Comparison of ENCODE assay signal across 9 cellular contexts in genomic region chr2:200756618-200757321, GRCh38. TPM values are rescaled to one million over a fixed set of nuclear protein-coding genes. Genes with fewer than 3 reads are reported as not detected.
DNase-seq lines count a peak whose midpoint lies in the region; ATAC-seq and TF ChIP-seq lines count a peak whose summit lies in the region.
"Had no signal": no experiment of that assay in that cellular context is flagged by ENCODE, and none has a peak within 500 bp of the region (broad histone marks: within the 10 kb centered on the region; RNA-seq: fewer than 3 reads in every experiment).

No MANE protein-coding gene starts in this region.

- no peak overlapping the region for H3K14ac ChIP-seq in trophoblast cell (ENCODE audit: low read length)

- no peaks in the 10 kb centered on the region for H3K79me2 ChIP-seq in trophoblast cell (ENCODE audit: control insufficient read depth, insufficient read depth, low read length, poor library complexity)

- H4K91ac ChIP-seq in trophoblast cell (ENCODE audit: low read depth, low read length), result no peak overlapping the region

- CTCF ChIA-PET in MCF 10A (lab: Yijun Ruan, JAX), result interaction anchor here (0.6 to 2.0 kb wide), 10 partner anchors 9 to 1206 kb away, joined by 3 to 17 read pairs (median 4); no protein-coding TSS in a partner anchor
- CTCF ChIA-PET in activated CD4-positive, alpha-beta T cell treated with anti-CD3 and anti-CD28 coated beads for 36 hours (lab: Charles Lee), result interaction anchor here (0.6 kb wide), 1 partner anchor 19 kb away, joined by 6 read pairs; no protein-coding TSS in a partner anchor

- TF ChIP-seq CTCF in MCF 10A (IDR thresholded peaks at IDR 0.05; ENCODE audit: unreplicated experiment), result no peak

- no peak overlapping the region for H3K4ac ChIP-seq in trophoblast cell (ENCODE audit: low read depth, low read length)

- no peaks in the 10 kb centered on the region for H3K27me3 Mint-ChIP-seq in MCF 10A (ENCODE audit: insufficient read depth, unreplicated experiment)
- no peaks in the 10 kb centered on the region for H3K27me3 Mint-ChIP-seq in stimulated activated naive CD8-positive, alpha-beta T cell treated with anti-CD3 and anti-CD28 coated beads, Interleukin-15, amount 100 ng/mL, for 72 hours
- H3K27me3 Mint-ChIP-seq in activated CD4-positive, alpha-beta T cell treated with anti-CD3 and anti-CD28 coated beads for 36 hours, result peaks cover 15% of the 10 kb centered on the region

- no peak overlapping the region for H2AK5ac ChIP-seq in trophoblast cell (ENCODE audit: low read length)

- H4K12ac ChIP-seq in trophoblast cell (ENCODE audit: low read depth, low read length), result no peak overlapping the region

- no peak overlapping the region for H2BK12ac ChIP-seq in trophoblast cell (ENCODE audit: low read length)

- no peak overlapping the region for H2BK120ac ChIP-seq in trophoblast cell (ENCODE audit: insufficient read depth, low read length, poor library complexity)

- no peaks in the 10 kb centered on the region for H3K36me3 ChIP-seq in trophoblast cell (ENCODE audit: control insufficient read depth in 1 of 2, insufficient read depth in 2 of 2, low read length in 2 of 2)

- no peak overlapping the region for H2BK5ac ChIP-seq in trophoblast cell (ENCODE audit: low read depth, low read length, poor library complexity)

- H2AFZ ChIP-seq in trophoblast cell (ENCODE audit: insufficient read depth, low read length, poor library complexity), result no peak overlapping the region

- DNase-seq in MCF 10A (ENCODE audit: unreplicated experiment) (peak; percentile 89), trophoblast cell (peak; percentile 56 to 84), DMS 273 (lab: John Stamatoyannopoulos, UW; ENCODE audit: unreplicated experiment) (no peak), KG1 (lab: John Stamatoyannopoulos, UW) (no peak)
- no peak for DNase-seq in stimulated activated naive CD8-positive, alpha-beta T cell treated with anti-CD3 and anti-CD28 coated beads, Interleukin-15, amount 100 ng/mL, for 72 hours
- no peak for DNase-seq in activated CD4-positive, alpha-beta T cell treated with anti-CD3 and anti-CD28 coated beads for 36 hours
- DNase-seq: midbrain had no signal

- BruUV-seq in MCF 10A (replicated peaks; lab: Mats Ljungman, UMichigan), result no TSS peak

- H3K27me3 ChIP-seq in trophoblast cell (ENCODE audit: insufficient read depth, low read length), result no peaks in the 10 kb centered on the region

- H3K18ac ChIP-seq in trophoblast cell (ENCODE audit: low read length), result no peak overlapping the region

- no peak overlapping the region for H3K4me3 ChIP-seq in trophoblast cell (ENCODE audit: low read depth, low read length)

- ATAC-seq in GM18867 (IDR thresholded peaks at IDR 0.05; ENCODE audit: unreplicated experiment), result peak; percentile 71
- ATAC-seq in HG03342 (IDR thresholded peaks at IDR 0.05; ENCODE audit: unreplicated experiment), result peak; percentile 82
- no peak for ATAC-seq in stimulated activated naive CD8-positive, alpha-beta T cell treated with anti-CD3 and anti-CD28 coated beads, Interleukin-15, amount 100 ng/mL, for 72 hours
- ATAC-seq in activated CD4-positive, alpha-beta T cell treated with anti-CD3 and anti-CD28 coated beads for 36 hours, result no peak

- peaks cover 2% of the 10 kb centered on the region for H3K79me1 ChIP-seq in trophoblast cell (ENCODE audit: low read length)

- intact Hi-C loops in MCF 10A (cut with micrococcal nuclease), result loop anchor here (1.0 kb wide), 1 partner anchor 56 kb away; no protein-coding TSS in a partner anchor
- intact Hi-C loops in activated CD4-positive, alpha-beta T cell treated with anti-CD3 and anti-CD28 coated beads for 36 hours (cut with DNase I, micrococcal nuclease), result no loop called here

- no peaks in the 10 kb centered on the region for H3K9me3 Mint-ChIP-seq in MCF 10A (ENCODE audit: unreplicated experiment)
- H3K9me3 Mint-ChIP-seq in stimulated activated naive CD8-positive, alpha-beta T cell treated with anti-CD3 and anti-CD28 coated beads, Interleukin-15, amount 100 ng/mL, for 72 hours, result no peaks in the 10 kb centered on the region
- no peaks in the 10 kb centered on the region for H3K9me3 Mint-ChIP-seq in activated CD4-positive, alpha-beta T cell treated with anti-CD3 and anti-CD28 coated beads for 36 hours (ENCODE audit: low read depth)

- H3K9me3 ChIP-seq in trophoblast cell (ENCODE audit: insufficient read depth, low read depth, low read length), result no peaks in the 10 kb centered on the region

- H4K8ac ChIP-seq in trophoblast cell (ENCODE audit: low read depth, low read length), result no peak overlapping the region

- no peak overlapping the region for H3K4me3 Mint-ChIP-seq in MCF 10A (ENCODE audit: unreplicated experiment)
- H3K4me3 Mint-ChIP-seq in stimulated activated naive CD8-positive, alpha-beta T cell treated with anti-CD3 and anti-CD28 coated beads, Interleukin-15, amount 100 ng/mL, for 72 hours, result no peak overlapping the region
- H3K4me3 Mint-ChIP-seq in activated CD4-positive, alpha-beta T cell treated with anti-CD3 and anti-CD28 coated beads for 36 hours, result no peak overlapping the region

- no peak overlapping the region for H3K9ac ChIP-seq in trophoblast cell (ENCODE audit: low read length)

- H3K4me1 Mint-ChIP-seq in MCF 10A (ENCODE audit: insufficient read depth, unreplicated experiment), result peaks cover 25% of the 10 kb centered on the region
- peaks cover 6% of the 10 kb centered on the region for H3K4me1 Mint-ChIP-seq in stimulated activated naive CD8-positive, alpha-beta T cell treated with anti-CD3 and anti-CD28 coated beads, Interleukin-15, amount 100 ng/mL, for 72 hours
- H3K4me1 Mint-ChIP-seq in activated CD4-positive, alpha-beta T cell treated with anti-CD3 and anti-CD28 coated beads for 36 hours, result peaks cover 3% of the 10 kb centered on the region

- POLR2A ChIA-PET in MCF 10A (lab: Yijun Ruan, JAX), result interaction anchor here (0.9 to 4.5 kb wide), 15 partner anchors 9 to 314 kb away, joined by 3 to 51 read pairs (median 9); partner anchors contain the start of genes BZW1 and CLK1
- POLR2A ChIA-PET in activated CD4-positive, alpha-beta T cell treated with anti-CD3 and anti-CD28 coated beads for 36 hours (lab: Charles Lee), result no interaction called here

- peak overlapping the region; percentile 74 for H3K27ac Mint-ChIP-seq in MCF 10A (ENCODE audit: low read depth, unreplicated experiment)
- H3K27ac Mint-ChIP-seq in stimulated activated naive CD8-positive, alpha-beta T cell treated with anti-CD3 and anti-CD28 coated beads, Interleukin-15, amount 100 ng/mL, for 72 hours, result no peak overlapping the region
- no peak overlapping the region for H3K27ac Mint-ChIP-seq in activated CD4-positive, alpha-beta T cell treated with anti-CD3 and anti-CD28 coated beads for 36 hours

- H3K4me1 ChIP-seq in trophoblast cell (ENCODE audit: control insufficient read depth in 1 of 2, insufficient read depth in 2 of 2, low read length in 2 of 2), result peaks cover 9 to 11% of the 10 kb centered on the region in 2 experiments

- H3K27ac ChIP-seq in trophoblast cell (ENCODE audit: low read depth, low read length), result no peak overlapping the region

- H3K4me2 ChIP-seq in trophoblast cell (ENCODE audit: low read length), result no peak overlapping the region

- H3K36me3 Mint-ChIP-seq in MCF 10A (ENCODE audit: insufficient read depth, unreplicated experiment), result peaks cover 11% of the 10 kb centered on the region
- H3K36me3 Mint-ChIP-seq in activated CD4-positive, alpha-beta T cell treated with anti-CD3 and anti-CD28 coated beads for 36 hours (ENCODE audit: low read depth), result no peaks in the 10 kb centered on the region

- no peak overlapping the region for H3K23ac ChIP-seq in trophoblast cell (ENCODE audit: low read length)

- WGBS in trophoblast cell (ENCODE audit: extremely low coverage, insufficient coverage, insufficient read length), result no CpG with 5 or more reads among the region's 4 CpGs

RNA-seq across cellular contexts. Expression of gene BZW1, which starts 54.9 kb away (rescaled TPM):
- total RNA-seq in MCF 10A (2022), result 353 and 371 TPM in 2 replicates
- 153 and 170 TPM in 2 replicates for polyA plus RNA-seq in trophoblast cell (2013)
- total RNA-seq in activated CD4-positive, alpha-beta T cell treated with anti-CD3 and anti-CD28 coated beads for 36 hours, result 100 to 1,000 TPM; 413 to 474 TPM

Comparison
In these comparisons a context has a peak if more than half of its experiments do, and no peak if none do; other contexts are left out.
1. ATAC-seq: peak in GM18867 (single experiment) and HG03342 (single experiment); none in stimulated activated naive CD8-positive, alpha-beta T cell treated with anti-CD3 and anti-CD28 coated beads, Interleukin-15, amount 100 ng/mL, for 72 hours (single experiment) and activated CD4-positive, alpha-beta T cell treated with anti-CD3 and anti-CD28 coated beads for 36 hours (single experiment).
2. DNase-seq: peak in MCF 10A (single experiment) and trophoblast cell (2 of 2); none in DMS 273 (single experiment), stimulated activated naive CD8-positive, alpha-beta T cell treated with anti-CD3 and anti-CD28 coated beads, Interleukin-15, amount 100 ng/mL, for 72 hours (0 of 2), KG1 (single experiment) and activated CD4-positive, alpha-beta T cell treated with anti-CD3 and anti-CD28 coated beads for 36 hours (single experiment).